In the genomic region with DNA sequence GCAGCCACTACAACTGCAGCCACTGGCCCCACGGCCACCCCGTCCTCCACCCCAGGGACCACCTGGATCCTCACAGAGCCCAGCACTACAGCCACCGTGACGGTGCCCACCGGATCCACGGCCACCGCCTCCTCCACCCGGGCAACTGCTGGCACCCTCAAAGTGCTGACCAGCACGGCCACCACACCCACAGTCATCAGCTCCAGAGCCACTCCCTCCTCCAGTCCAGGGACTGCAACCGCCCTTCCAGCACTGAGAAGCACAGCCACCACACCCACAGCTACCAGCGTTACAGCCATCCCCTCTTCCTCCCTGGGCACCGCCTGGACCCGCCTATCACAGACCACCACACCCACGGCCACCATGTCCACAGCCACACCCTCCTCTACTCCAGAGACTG, we compare ENCODE assay signal across 3 cellular contexts. TPM values are rescaled to one million over a fixed set of nuclear protein-coding genes. Genes with fewer than 3 reads are reported as not detected.
"Had no signal": no experiment of that assay in that cellular context is flagged by ENCODE, and none has a peak within 500 bp of the region (broad histone marks: within the 10 kb centered on the region; RNA-seq: fewer than 3 reads in every experiment).

No MANE protein-coding gene starts in this region.

RNA-seq across cellular contexts. Expression of a gene that starts 23.4 kb away (rescaled TPM):
- total RNA-seq: H9, HepG2, HFFc6 had no signal
